In the genomic region with DNA sequence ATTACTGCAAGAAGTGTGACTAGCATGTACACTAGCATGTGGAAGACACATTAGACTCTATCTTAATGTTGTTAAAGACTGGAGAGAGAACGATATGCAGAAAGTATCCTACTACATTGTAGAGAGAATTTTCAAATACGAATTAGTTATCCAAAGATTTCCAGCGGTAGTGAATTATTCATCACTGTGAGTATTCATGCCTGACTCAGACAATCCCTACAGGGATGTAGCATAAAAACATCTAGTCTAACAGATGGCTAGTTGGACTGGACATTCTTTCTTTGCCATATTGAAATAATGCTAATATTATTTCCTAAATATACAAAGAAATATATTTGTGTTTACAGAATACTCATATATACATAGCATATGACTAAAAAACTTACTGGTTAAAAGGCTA, we compare ENCODE assay signal across 20 cellular contexts.
"Had no signal": no experiment of that assay in that cellular context is flagged by ENCODE, and none has a peak within 500 bp of the region (broad histone marks: within the 10 kb centered on the region; RNA-seq: fewer than 3 reads in every experiment).

No MANE protein-coding gene starts in this region.

- H3K4me3 ChIP-seq: ascending aorta, cardiac muscle cell, esophagus squamous epithelium, spleen, transverse colon, uterus had no signal

- H3K4me1 ChIP-seq: ascending aorta, esophagus squamous epithelium, transverse colon, uterus had no signal

- H3K36me3 Mint-ChIP-seq: activated naive CD4-positive, alpha-beta T cell treated with anti-CD3 and anti-CD28 coated beads, Interleukin-2, amount 50 U/mL, for 24 hours; memory B cell had no signal

- H3K27me3 Mint-ChIP-seq: activated B cell treated with CpG ODN at 0.5 μM for 24 hours; activated CD8-positive, alpha-beta T cell treated with anti-CD3 and anti-CD28 coated beads for 36 hours; activated naive CD4-positive, alpha-beta T cell treated with anti-CD3 and anti-CD28 coated beads, Interleukin-2, amount 50 U/mL, for 24 hours; memory B cell had no signal

- H3K27ac ChIP-seq: ascending aorta, cardiac muscle cell, esophagus squamous epithelium, spleen, transverse colon, uterus had no signal

- H3K9me3 Mint-ChIP-seq: activated naive CD4-positive, alpha-beta T cell treated with anti-CD3 and anti-CD28 coated beads, Interleukin-2, amount 50 U/mL, for 24 hours had no signal

- H3K4me3 Mint-ChIP-seq: activated B cell treated with CpG ODN at 0.5 μM for 24 hours; activated CD8-positive, alpha-beta T cell treated with anti-CD3 and anti-CD28 coated beads for 36 hours; activated naive CD4-positive, alpha-beta T cell treated with anti-CD3 and anti-CD28 coated beads, Interleukin-2, amount 50 U/mL, for 24 hours; memory B cell; T-helper 2 cell treated with Interferon-gamma antibody and Interleukin-4, amounts not matched to agents 5 μg/mL and 100 μg/mL, for 36 hours had no signal

- DNase-seq: activated B cell treated with CpG ODN at 0.5 μM for 24 hours; activated CD4-positive, alpha-beta T cell treated with anti-CD3 and anti-CD28 coated beads for 4 hours; activated CD8-positive, alpha-beta memory T cell treated with anti-CD3 and anti-CD28 coated beads, Interleukin-2, amount 50 U/mL, for 4 hours; activated CD8-positive, alpha-beta T cell treated with anti-CD3 and anti-CD28 coated beads for 36 hours; activated effector memory CD4-positive, alpha-beta T cell treated with Interleukin-2 at 50 U/mL for 16 hours; activated T-cell treated with anti-CD3 and anti-CD28 coated beads, Interleukin-2, amount 50 U/mL, for 48 hours; dermis blood vessel endothelial cell; effector memory CD4-positive, alpha-beta T cell; esophagus squamous epithelium; occipital lobe; retina; spleen; stimulated activated naive CD4-positive, alpha-beta T cell; transverse colon; uterus had no signal

- H3K27me3 ChIP-seq: ascending aorta, cardiac muscle cell, esophagus squamous epithelium, spleen, transverse colon, uterus had no signal

- H3K4me1 Mint-ChIP-seq: activated B cell treated with CpG ODN at 0.5 μM for 24 hours; activated naive CD4-positive, alpha-beta T cell treated with anti-CD3 and anti-CD28 coated beads, Interleukin-2, amount 50 U/mL, for 24 hours; memory B cell had no signal

- H3K36me3 ChIP-seq: ascending aorta, cardiac muscle cell, esophagus squamous epithelium, spleen, transverse colon, uterus had no signal

- ATAC-seq: activated CD8-positive, alpha-beta T cell treated with anti-CD3 and anti-CD28 coated beads for 36 hours had no signal

- H3K27ac Mint-ChIP-seq: activated B cell treated with CpG ODN at 0.5 μM for 24 hours; activated CD8-positive, alpha-beta T cell treated with anti-CD3 and anti-CD28 coated beads for 36 hours; activated naive CD4-positive, alpha-beta T cell treated with anti-CD3 and anti-CD28 coated beads, Interleukin-2, amount 50 U/mL, for 24 hours; memory B cell; T-helper 2 cell treated with Interferon-gamma antibody and Interleukin-4, amounts not matched to agents 5 μg/mL and 100 μg/mL, for 36 hours had no signal
